In genomic region chr2:64966017-64966416, GRCh38 we compare ENCODE assay signal across 23 cellular contexts.
"Had no signal": no experiment of that assay in that cellular context is flagged by ENCODE, and none has a peak within 500 bp of the region (broad histone marks: within the 10 kb centered on the region; RNA-seq: fewer than 3 reads in every experiment).

No MANE protein-coding gene starts in this region.

- H3K27ac ChIP-seq: HL-60, RWPE1, SJCRH30 had no signal

- H3K27me3 ChIP-seq: MG63, SJCRH30 had no signal

- H3K9me3 ChIP-seq: MG63, SJCRH30 had no signal

- H3K4me1 ChIP-seq: SJCRH30 had no signal

- H3K36me3 ChIP-seq: MG63, SJCRH30 had no signal

- ATAC-seq: Panc1, PC-3, SK-N-SH treated with all-trans-retinoic acid at 6 μM for 48 hours had no signal

- H3K4me3 ChIP-seq: MG63, SJCRH30 had no signal

- DNase-seq: Karpas-422, KG1, MG63, NCI-H1092, NCI-H1105 treated with DMSO at 0.1 percent for 48 hours, NCI-H1417 treated with DMSO at 0.1 percent for 48 hours, NCI-H187, NCI-H2029, NCI-H2081 treated with DMSO at 0.1 percent for 48 hours, NCI-H2171, NCI-H226, NCI-H446, NCI-H510A, NCI-H524 treated with DMSO at 0.1 percent for 48 hours, NCI-H69, NCI-H774, PC-3, SHP77, SJCRH30 had no signal
